Comparison of ENCODE assay signal across 18 cellular contexts in genomic region chrX:134774190-134775048, GRCh38. TPM values are rescaled to one million over a fixed set of nuclear protein-coding genes. Genes with fewer than 3 reads are reported as not detected.
DNase-seq lines count a peak whose midpoint lies in the region; ATAC-seq, FAIRE-seq and TF ChIP-seq lines count a peak whose summit lies in the region.
"Had no signal": no experiment of that assay in that cellular context is flagged by ENCODE, and none has a peak within 500 bp of the region (broad histone marks: within the 10 kb centered on the region; RNA-seq: fewer than 3 reads in every experiment).

No MANE protein-coding gene starts in this region.

- TF ChIP-seq POLR2A in endothelial cell of umbilical vein (IDR thresholded peaks at IDR 0.05; ENCODE audit: low read depth, low read length) = no peak
- TF ChIP-seq POLR2A in heart left ventricle (IDR thresholded peaks at IDR 0.05) = no peak
- no peak for TF ChIP-seq POLR2A in gastrocnemius medialis (IDR thresholded peaks at IDR 0.05)

- H3K4me3 ChIP-seq in endothelial cell of umbilical vein (replicated peaks in 1 of 3; ENCODE audit: insufficient read depth in 1 of 3, low read depth in 1 of 3, low read length in 3 of 3) (no peak overlapping the region), smooth muscle cell (no peak overlapping the region), heart left ventricle (no peak overlapping the region), gastrocnemius medialis (no peak overlapping the region)
- H3K4me3 ChIP-seq: HAP-1, vagina had no signal

- H3K36me3 ChIP-seq in endothelial cell of umbilical vein (ENCODE audit: control insufficient read depth in 2 of 2, extremely low read depth in 1 of 2, insufficient read depth in 2 of 2, low read length in 2 of 2) = peaks cover 0 to 3% of the 10 kb centered on the region in 2 experiments
- no peaks in the 10 kb centered on the region for H3K36me3 ChIP-seq in smooth muscle cell (ENCODE audit: low read depth)
- peaks cover 0 to 44% (median 16%) of the 10 kb centered on the region in 9 donors for H3K36me3 ChIP-seq in heart left ventricle
- no peaks in the 10 kb centered on the region for H3K36me3 ChIP-seq in gastrocnemius medialis
- H3K36me3 ChIP-seq: vagina had no signal

- no peaks in the 10 kb centered on the region for H3K4me1 ChIP-seq in endothelial cell of umbilical vein (ENCODE audit: control insufficient read depth, extremely low read depth, insufficient read depth, low read length)
- no peaks in the 10 kb centered on the region for H3K4me1 ChIP-seq in smooth muscle cell (ENCODE audit: low read depth)
- H3K4me1 ChIP-seq in heart left ventricle = no peaks in the 10 kb centered on the region
- no peaks in the 10 kb centered on the region for H3K4me1 ChIP-seq in gastrocnemius medialis
- H3K4me1 ChIP-seq: HAP-1, vagina had no signal

- no peak overlapping the region for H2AFZ ChIP-seq in endothelial cell of umbilical vein (ENCODE audit: low read depth, low read length)
- H2AFZ ChIP-seq in smooth muscle cell (ENCODE audit: low read depth) = no peak overlapping the region

- H3K4me1 Mint-ChIP-seq in activated naive CD4-positive, alpha-beta T cell treated with anti-CD3 and anti-CD28 coated beads, Interleukin-2, amount 50 U/mL, for 24 hours = no peaks in the 10 kb centered on the region
- H3K4me1 Mint-ChIP-seq in activated naive CD4-positive, alpha-beta T cell treated with anti-CD3 and anti-CD28 coated beads, Interleukin-2, amount 10 ng/mL, durations not matched to agents 7 days and 5 days = no peaks in the 10 kb centered on the region
- H3K4me1 Mint-ChIP-seq: activated T-helper 17 cell treated with anti-CD3 and anti-CD28 coated beads, Interleukin-2, amount 50 U/mL, for 72 hours had no signal

- BruUV-seq in endothelial cell of umbilical vein (replicated peaks; lab: Mats Ljungman, UMichigan) = no TSS peak

- no peaks in the 10 kb centered on the region for H3K9me1 ChIP-seq in endothelial cell of umbilical vein (replicated peaks; ENCODE audit: control insufficient read depth, extremely low read depth, insufficient read depth, low read length)

- H3K27ac ChIP-seq in endothelial cell of umbilical vein (ENCODE audit: insufficient read depth, low read depth, low read length) (no peak overlapping the region), smooth muscle cell (ENCODE audit: low read depth) (peak overlapping the region; percentile 15), heart left ventricle (no peak overlapping the region), gastrocnemius medialis (no peak overlapping the region)
- H3K27ac ChIP-seq: vagina had no signal

- no peak overlapping the region for H3K4me3 Mint-ChIP-seq in activated naive CD4-positive, alpha-beta T cell treated with anti-CD3 and anti-CD28 coated beads, Interleukin-2, amount 50 U/mL, for 24 hours
- H3K4me3 Mint-ChIP-seq in activated naive CD4-positive, alpha-beta T cell treated with anti-CD3 and anti-CD28 coated beads, Interleukin-2, amount 10 ng/mL, durations not matched to agents 7 days and 5 days = no peak overlapping the region
- H3K4me3 Mint-ChIP-seq: activated T-helper 17 cell treated with anti-CD3 and anti-CD28 coated beads, Interleukin-2, amount 50 U/mL, for 72 hours had no signal

- no peak overlapping the region for H3K9ac ChIP-seq in endothelial cell of umbilical vein (replicated peaks; ENCODE audit: extremely low read depth, insufficient read depth, low read length)
- H3K9ac ChIP-seq in smooth muscle cell (ENCODE audit: low read depth) = no peak overlapping the region

- no peaks in the 10 kb centered on the region for H3K9me3 Mint-ChIP-seq in activated naive CD4-positive, alpha-beta T cell treated with anti-CD3 and anti-CD28 coated beads, Interleukin-2, amount 50 U/mL, for 24 hours
- H3K9me3 Mint-ChIP-seq in activated naive CD4-positive, alpha-beta T cell treated with anti-CD3 and anti-CD28 coated beads, Interleukin-2, amount 10 ng/mL, durations not matched to agents 7 days and 5 days = no peaks in the 10 kb centered on the region
- H3K9me3 Mint-ChIP-seq: activated T-helper 17 cell treated with anti-CD3 and anti-CD28 coated beads, Interleukin-2, amount 50 U/mL, for 72 hours had no signal

- WGBS in smooth muscle cell (ENCODE audit: low lambda C conversion rate) = 63% methylated on average over 5 of the region's 5 CpGs
- WGBS in heart left ventricle, 4 donors = 78 to 87% (median 83%) methylated on average over 5 of the region's 5 CpGs

- H3K79me2 ChIP-seq in endothelial cell of umbilical vein (ENCODE audit: control insufficient read depth, insufficient read depth, low read length) = no peaks in the 10 kb centered on the region
- H3K79me2 ChIP-seq in smooth muscle cell (ENCODE audit: low read depth) = no peaks in the 10 kb centered on the region

- CTCF ChIA-PET in activated naive CD4-positive, alpha-beta T cell treated with anti-CD3 and anti-CD28 coated beads, Interleukin-2, amount 10 ng/mL, durations not matched to agents 7 days and 5 days (lab: Charles Lee) = no interaction called here
- CTCF ChIA-PET in endothelial cell of umbilical vein (lab: Charles Lee) = interaction anchor here (1.6 to 2.0 kb wide), 2 partner anchors 8 to 254 kb away, joined by 5 read pairs; no protein-coding TSS in a partner anchor

- no peak for DNase-seq in activated naive CD4-positive, alpha-beta T cell treated with anti-CD3 and anti-CD28 coated beads, Interleukin-2, amount 10 ng/mL, durations not matched to agents 7 days and 5 days
- DNase-seq in endothelial cell of umbilical vein (ENCODE audit: low read depth, low spot score) (no peak), smooth muscle cell (lab: John Stamatoyannopoulos, UW; ENCODE audit: unreplicated experiment) (no peak), heart left ventricle (no peak), gastrocnemius medialis (no peak), DMS79 (lab: John Stamatoyannopoulos, UW) (no peak)
- DNase-seq: KBM-7, MV-4-11, NCI-H187, NCI-H446 treated with DMSO at 0.1 percent for 48 hours had no signal

- peak; percentile 42 for FAIRE-seq in endothelial cell of umbilical vein (lab: Jason Lieb, UNC)
- FAIRE-seq: bronchial epithelial cell, D721Med, TTC549 had no signal

- no peaks in the 10 kb centered on the region for H3K27me3 ChIP-seq in endothelial cell of umbilical vein (ENCODE audit: control insufficient read depth in 2 of 2, insufficient read depth in 2 of 2, low read length in 2 of 2)
- no peaks in the 10 kb centered on the region for H3K27me3 ChIP-seq in smooth muscle cell (ENCODE audit: low read depth)
- H3K27me3 ChIP-seq in heart left ventricle = no peaks in the 10 kb centered on the region
- H3K27me3 ChIP-seq in gastrocnemius medialis = no peaks in the 10 kb centered on the region
- H3K27me3 ChIP-seq: vagina had no signal

- no peaks in the 10 kb centered on the region for H3F3A ChIP-seq in smooth muscle cell (ENCODE audit: low read depth)

- in situ Hi-C loops in gastrocnemius medialis (cut with MboI; ENCODE audit: low sequenced_read_pairs in 4 of 4) = loop anchor here in 1 of 4 donors (25.0 kb wide), 1 partner anchor 287 kb away; no protein-coding TSS in a partner anchor

- dilution Hi-C loops in endothelial cell of umbilical vein (cut with MboI; ENCODE audit: extremely low pct_ligation_motif_present, low sequenced_read_pairs) = no loop called here

- peaks cover 2% of the 10 kb centered on the region for H3K36me3 Mint-ChIP-seq in activated naive CD4-positive, alpha-beta T cell treated with anti-CD3 and anti-CD28 coated beads, Interleukin-2, amount 50 U/mL, for 24 hours
- H3K36me3 Mint-ChIP-seq in activated naive CD4-positive, alpha-beta T cell treated with anti-CD3 and anti-CD28 coated beads, Interleukin-2, amount 10 ng/mL, durations not matched to agents 7 days and 5 days = peaks cover 39% of the 10 kb centered on the region

- no peaks in the 10 kb centered on the region for H3K9me3 ChIP-seq in endothelial cell of umbilical vein (replicated peaks; ENCODE audit: control insufficient read depth, insufficient read depth, low read length)
- no peaks in the 10 kb centered on the region for H3K9me3 ChIP-seq in smooth muscle cell (replicated peaks; ENCODE audit: low read depth)
- no peaks in the 10 kb centered on the region for H3K9me3 ChIP-seq in heart left ventricle
- no peaks in the 10 kb centered on the region for H3K9me3 ChIP-seq in gastrocnemius medialis
- H3K9me3 ChIP-seq: HAP-1, vagina had no signal

- TF ChIP-seq CTCF in endothelial cell of umbilical vein (IDR thresholded peaks at IDR 0.05; ENCODE audit: extremely low read depth in 1 of 2, insufficient read depth in 1 of 2, low read depth in 1 of 2, low read length in 2 of 2) (no peak), smooth muscle cell (IDR thresholded peaks at IDR 0.05; ENCODE audit: borderline replicate concordance, insufficient read depth, poor library complexity, severe bottlenecking) (no peak), heart left ventricle (IDR thresholded peaks at IDR 0.05) (no peak), gastrocnemius medialis (IDR thresholded peaks at IDR 0.05 in 4 of 5, conservative IDR thresholded peaks at IDR 0.05 in 1 of 5) (no peak)

- H3K27ac Mint-ChIP-seq in activated naive CD4-positive, alpha-beta T cell treated with anti-CD3 and anti-CD28 coated beads, Interleukin-2, amount 50 U/mL, for 24 hours = peak overlapping the region; percentile 23
- H3K27ac Mint-ChIP-seq in activated naive CD4-positive, alpha-beta T cell treated with anti-CD3 and anti-CD28 coated beads, Interleukin-2, amount 10 ng/mL, durations not matched to agents 7 days and 5 days = no peak overlapping the region
- H3K27ac Mint-ChIP-seq: activated T-helper 17 cell treated with anti-CD3 and anti-CD28 coated beads, Interleukin-2, amount 50 U/mL, for 72 hours had no signal

- no peaks in the 10 kb centered on the region for H4K20me1 ChIP-seq in endothelial cell of umbilical vein (replicated peaks; ENCODE audit: control insufficient read depth, extremely low read depth, insufficient read depth, low read length)
- H4K20me1 ChIP-seq in smooth muscle cell (ENCODE audit: low read depth) = no peaks in the 10 kb centered on the region

- no peaks in the 10 kb centered on the region for H3K27me3 Mint-ChIP-seq in activated naive CD4-positive, alpha-beta T cell treated with anti-CD3 and anti-CD28 coated beads, Interleukin-2, amount 50 U/mL, for 24 hours
- H3K27me3 Mint-ChIP-seq in activated naive CD4-positive, alpha-beta T cell treated with anti-CD3 and anti-CD28 coated beads, Interleukin-2, amount 10 ng/mL, durations not matched to agents 7 days and 5 days = no peaks in the 10 kb centered on the region
- H3K27me3 Mint-ChIP-seq: activated T-helper 17 cell treated with anti-CD3 and anti-CD28 coated beads, Interleukin-2, amount 50 U/mL, for 72 hours had no signal

- POLR2A ChIA-PET in endothelial cell of umbilical vein (lab: Charles Lee) = no interaction called here

- H3K4me2 ChIP-seq in endothelial cell of umbilical vein (ENCODE audit: insufficient read depth, low read length) (no peak overlapping the region), smooth muscle cell (no peak overlapping the region)

- intact Hi-C loops in endothelial cell of umbilical vein (cut with micrococcal nuclease) (no loop called here), heart left ventricle (cut with DNase I) (no loop called here), gastrocnemius medialis (cut with DNase I; ENCODE audit: low total_unique reads) (no loop called here)

- ATAC-seq in HG03432 (IDR thresholded peaks at IDR 0.05; ENCODE audit: unreplicated experiment) (peak; percentile 45), heart left ventricle (no peak), gastrocnemius medialis (no peak)
- ATAC-seq: activated T-helper 17 cell treated with anti-CD3 and anti-CD28 coated beads, Interleukin-2, amount 50 U/mL, for 72 hours had no signal

RNA-seq across cellular contexts. Expression of gene PABIR2, which starts 22.6 kb away (rescaled TPM):
- total RNA-seq in endothelial cell of umbilical vein = 23.9 and 26.4 TPM in 2 replicates
- 8.1 and 11.8 TPM in 2 replicates for polyA plus RNA-seq in endothelial cell of umbilical vein
- polyA plus RNA-seq in endothelial cell of umbilical vein (2011; cell fraction: cytosol; rRNA removed) = 12.1 and 13.7 TPM in 2 replicates
- 59.9 and 63.7 TPM in 2 replicates for polyA plus RNA-seq in endothelial cell of umbilical vein (2011; cell fraction: nucleus; rRNA removed)
- 19.9 and 26.5 TPM in 2 replicates for polyA plus RNA-seq in endothelial cell of umbilical vein (2012)
- polyA minus RNA-seq in endothelial cell of umbilical vein = 16.0 and 20.5 TPM in 2 replicates
- polyA minus RNA-seq in endothelial cell of umbilical vein (2011; cell fraction: cytosol; rRNA and poly(A)+ RNA removed) = 27.3 TPM
- polyA minus RNA-seq in endothelial cell of umbilical vein (2011; cell fraction: nucleus; rRNA and poly(A)+ RNA removed) = 14.3 and 19.2 TPM in 2 replicates
- 5.0 and 7.6 TPM in 2 replicates for total RNA-seq in smooth muscle cell
- 2.9 and 5.2 TPM in 2 replicates for polyA plus RNA-seq in smooth muscle cell
- 10 to 100 TPM in 8 of 9 donors, 1 to 10 TPM in 1; 6.9 to 19.4 (median 13.5) TPM for total RNA-seq in heart left ventricle
- 10 to 100 TPM in 1 of 2 donors, 1 to 10 TPM in 1; 9.7 to 16.5 TPM for polyA plus RNA-seq in heart left ventricle
- total RNA-seq in gastrocnemius medialis = 1 to 10 TPM; 2.2 to 3.6 (median 2.3) TPM
